Comparison of ENCODE assay signal across 1 cellular context in genomic region chrX:102516314-102516936, GRCh38.
TF ChIP-seq lines count a peak whose summit lies in the region.

Gene TMSB15A, minus strand, starts transcription at chrX:102516739.

TF ChIP-seq in HepG2, 621 proteins besides CTCF, POLR2A, EP300 and RAD21 (continued from another document):
- TF ChIP-seq FOXK2 (IDR thresholded peaks at IDR 0.05): no peak
- TF ChIP-seq PTBP1 (IDR thresholded peaks at IDR 0.05; ENCODE audit: low read depth, low read length, poor library complexity, severe bottlenecking): no peak
